ENCODE assay signal across 9 cellular contexts in genomic region chr11:120229451-120230424, GRCh38. TPM values are rescaled to one million over a fixed set of nuclear protein-coding genes. Genes with fewer than 3 reads are reported as not detected.
A peak's percentile ranks its signal among the peaks of the same experiment; 100 is the strongest.
DNase-seq lines count a peak whose midpoint lies in the region; ATAC-seq and TF ChIP-seq lines count a peak whose summit lies in the region.
"Had no signal": no experiment of that assay in that cellular context is flagged by ENCODE, and none has a peak within 500 bp of the region (broad histone marks: within the 10 kb centered on the region; RNA-seq: fewer than 3 reads in every experiment).

No MANE protein-coding gene starts in this region.

- peaks cover 24% of the 10 kb centered on the region for H3K27me3 Mint-ChIP-seq in activated CD4-positive, alpha-beta T cell treated with anti-CD3 and anti-CD28 coated beads, Interleukin-2, amount 10 ng/mL, durations not matched to agents 24 days and 14 days

- peak; percentile 70 for DNase-seq in activated CD4-positive, alpha-beta T cell treated with anti-CD3 and anti-CD28 coated beads, Interleukin-2, amount 10 ng/mL, durations not matched to agents 24 days and 14 days
- no peak for DNase-seq in activated CD4-positive, alpha-beta T cell treated with anti-CD3 and anti-CD28 coated beads, Interleukin-2, amount 50 U/mL, for 4 hours
- DNase-seq in SK-MEL-5 (ENCODE audit: low read depth, low spot score) (peak; percentile 34), foreskin keratinocyte (no peak), thoracic aorta (ENCODE audit: low spot score) (no peak), ureter (ENCODE audit: low spot score) (no peak)

- TF ChIP-seq CTCF in foreskin keratinocyte (conservative IDR thresholded peaks at IDR 0.05) (peak; percentile 73), thoracic aorta (IDR thresholded peaks at IDR 0.05) (peak; percentile 52)

- H3K27ac ChIP-seq in foreskin keratinocyte: no peak overlapping the region
- no peak overlapping the region for H3K27ac ChIP-seq in thoracic aorta

- no peaks in the 10 kb centered on the region for H3K36me3 Mint-ChIP-seq in activated CD4-positive, alpha-beta T cell treated with anti-CD3 and anti-CD28 coated beads, Interleukin-2, amount 10 ng/mL, durations not matched to agents 24 days and 14 days (ENCODE audit: low read depth)

- no peaks in the 10 kb centered on the region for H3K36me3 ChIP-seq in thoracic aorta

- H3K27me3 ChIP-seq in foreskin keratinocyte: peaks cover 13% of the 10 kb centered on the region
- H3K27me3 ChIP-seq in thoracic aorta (replicated peaks; ENCODE audit: insufficient read depth): no peaks in the 10 kb centered on the region

- no peaks in the 10 kb centered on the region for H3K9me3 Mint-ChIP-seq in activated CD4-positive, alpha-beta T cell treated with anti-CD3 and anti-CD28 coated beads, Interleukin-2, amount 10 ng/mL, durations not matched to agents 24 days and 14 days

- H3K27ac Mint-ChIP-seq in activated CD4-positive, alpha-beta T cell treated with anti-CD3 and anti-CD28 coated beads, Interleukin-2, amount 10 ng/mL, durations not matched to agents 24 days and 14 days: no peak overlapping the region

- H3K4me3 Mint-ChIP-seq in activated CD4-positive, alpha-beta T cell treated with anti-CD3 and anti-CD28 coated beads, Interleukin-2, amount 10 ng/mL, durations not matched to agents 24 days and 14 days: no peak overlapping the region

- no peak for ATAC-seq in foreskin keratinocyte
- ATAC-seq in thoracic aorta (ENCODE audit: insufficient number of reproducible peaks, low FRiP score, low read depth): no peak
- ATAC-seq in GM21367 (IDR thresholded peaks at IDR 0.05; ENCODE audit: unreplicated experiment): no peak
- no peak for ATAC-seq in activated CD4-positive, CD25-positive, alpha-beta regulatory T cell treated with anti-CD3 and anti-CD28 coated beads, Interleukin-2, amount 50 U/mL, for 24 hours

- no peaks in the 10 kb centered on the region for H3K9me3 ChIP-seq in thoracic aorta

- H3K4me3 ChIP-seq in thoracic aorta: no peak overlapping the region

- no peaks in the 10 kb centered on the region for H3K4me1 Mint-ChIP-seq in activated CD4-positive, alpha-beta T cell treated with anti-CD3 and anti-CD28 coated beads, Interleukin-2, amount 10 ng/mL, durations not matched to agents 24 days and 14 days

- in situ Hi-C loops in SK-MEL-5 (cut with HindIII; ENCODE audit: low pct_unique_long_range_greater_than_20kb, low sequenced_read_pairs): no loop called here

- intact Hi-C loops in activated CD4-positive, alpha-beta T cell treated with anti-CD3 and anti-CD28 coated beads, Interleukin-2, amount 10 ng/mL, durations not matched to agents 24 days and 14 days (cut with micrococcal nuclease): loop anchor here (1.0 kb wide), 1 partner anchor 57 kb away; no protein-coding TSS in a partner anchor

- no peaks in the 10 kb centered on the region for H3K4me1 ChIP-seq in foreskin keratinocyte
- H3K4me1 ChIP-seq in thoracic aorta (ENCODE audit: control insufficient read depth in 1 of 2, low read depth in 2 of 2): no peaks in the 10 kb centered on the region

RNA-seq across cellular contexts. Expression of gene POU2F3, which starts 10.2 kb away (rescaled TPM):
- 0.14 TPM in 1 of 2 replicates, not detected in the other for total RNA-seq in activated CD4-positive, alpha-beta T cell treated with anti-CD3 and anti-CD28 coated beads, Interleukin-2, amount 10 ng/mL, durations not matched to agents 24 days and 14 days
- not detected in 2 replicates for total RNA-seq in SK-MEL-5 (2014; rRNA removed; shearing (Covaris generic))
- polyA plus RNA-seq in SK-MEL-5 (2015; cell fraction: cytosol; rRNA removed): not detected in 2 replicates
- polyA plus RNA-seq in SK-MEL-5 (2015; cell fraction: nucleus; rRNA removed): not detected in 2 replicates
- total RNA-seq in foreskin keratinocyte (0.21 and 0.58 TPM in 2 replicates), thoracic aorta (not detected), ureter (7.6 TPM)
- polyA plus RNA-seq in foreskin keratinocyte: 0.17 and 0.27 TPM in 2 replicates
- total RNA-seq: activated CD8-positive, alpha-beta memory T cell treated with anti-CD3 and anti-CD28 coated beads for 36 hours had no signal

RNA-seq across cellular contexts. Expression of gene OAF, which starts 18.9 kb away (rescaled TPM):
- 2.3 and 3.2 TPM in 2 replicates for total RNA-seq in activated CD4-positive, alpha-beta T cell treated with anti-CD3 and anti-CD28 coated beads, Interleukin-2, amount 10 ng/mL, durations not matched to agents 24 days and 14 days
- total RNA-seq in SK-MEL-5 (2014; rRNA removed; shearing (Covaris generic)): 73.3 and 82.5 TPM in 2 replicates
- 140 and 157 TPM in 2 replicates for polyA plus RNA-seq in SK-MEL-5 (2015; cell fraction: cytosol; rRNA removed)
- 26.8 and 28.0 TPM in 2 replicates for polyA plus RNA-seq in SK-MEL-5 (2015; cell fraction: nucleus; rRNA removed)
- total RNA-seq in foreskin keratinocyte (17.3 and 20.0 TPM in 2 replicates), thoracic aorta (10 to 100 TPM; 26.3 to 45.1 TPM), ureter (34.9 TPM)
- polyA plus RNA-seq in foreskin keratinocyte: 23.0 and 24.2 TPM in 2 replicates

Comparison
In these comparisons a context has a peak if more than half of its experiments do, and no peak if none do; other contexts are left out.
1. DNase-seq: peak in activated CD4-positive, alpha-beta T cell treated with anti-CD3 and anti-CD28 coated beads, Interleukin-2, amount 10 ng/mL, durations not matched to agents 24 days and 14 days (single experiment) and SK-MEL-5 (single experiment); none in activated CD4-positive, alpha-beta T cell treated with anti-CD3 and anti-CD28 coated beads, Interleukin-2, amount 50 U/mL, for 4 hours (0 of 2), foreskin keratinocyte (0 of 2), thoracic aorta (single experiment) and ureter (single experiment).